1 cellular context compared by ENCODE assay signal in genomic region chr2:85418132-85419008, GRCh38.
TF ChIP-seq lines count a peak whose summit lies in the region.

SH2D6 (plus strand) TSS chr2:85418714; CDS start chr2:85429466, 10,752 bp downstream.

TF ChIP-seq in A549, 52 proteins besides CTCF, POLR2A, EP300 and RAD21 (continued from another document):
- TF ChIP-seq REST (IDR thresholded peaks at IDR 0.05), result no peak
- no peak for TF ChIP-seq KDM1A (IDR thresholded peaks at IDR 0.05; ENCODE audit: low read depth)
- TF ChIP-seq, protein P1, sequence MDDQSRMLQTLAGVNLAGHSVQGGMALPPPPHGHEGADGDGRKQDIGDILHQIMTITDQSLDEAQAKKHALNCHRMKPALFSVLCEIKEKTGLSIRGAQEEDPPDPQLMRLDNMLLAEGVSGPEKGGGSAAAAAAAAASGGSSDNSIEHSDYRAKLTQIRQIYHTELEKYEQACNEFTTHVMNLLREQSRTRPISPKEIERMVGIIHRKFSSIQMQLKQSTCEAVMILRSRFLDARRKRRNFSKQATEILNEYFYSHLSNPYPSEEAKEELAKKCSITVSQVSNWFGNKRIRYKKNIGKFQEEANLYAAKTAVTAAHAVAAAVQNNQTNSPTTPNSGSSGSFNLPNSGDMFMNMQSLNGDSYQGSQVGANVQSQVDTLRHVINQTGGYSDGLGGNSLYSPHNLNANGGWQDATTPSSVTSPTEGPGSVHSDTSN (IDR thresholded peaks at IDR 0.05), result no peak
- TF ChIP-seq NR3C1 (IDR thresholded peaks at IDR 0.05), result no peak
- TF ChIP-seq NPAS2 (CRISPR knock-in tag; IDR thresholded peaks at IDR 0.05; ENCODE audit: borderline replicate concordance), result peak; percentile 63; the same call in 1 of the 2 replicates
- peak; percentile 91 for TF ChIP-seq HOXB13 (CRISPR knock-in tag; IDR thresholded peaks at IDR 0.05; ENCODE audit: low read depth)
- peak; percentile 79; the same call in 1 of the 2 replicates for TF ChIP-seq ZSCAN20 (CRISPR knock-in tag; IDR thresholded peaks at IDR 0.05)
- peak; percentile 90 for TF ChIP-seq MAX (IDR thresholded peaks at IDR 0.05)
- peak; percentile 42; the same call in 1 of the 2 replicates for TF ChIP-seq TFCP2L1 (CRISPR knock-in tag; IDR thresholded peaks at IDR 0.05)
- no peak; the same call in 1 of the 2 replicates for TF ChIP-seq CHD4 (IDR thresholded peaks at IDR 0.05; ENCODE audit: borderline replicate concordance)
- peak; percentile 79; the same call in 1 of the 2 replicates for TF ChIP-seq ATOH8 (CRISPR knock-in tag; IDR thresholded peaks at IDR 0.05; ENCODE audit: low read depth)
- TF ChIP-seq CBX8 (IDR thresholded peaks at IDR 0.05), result no peak
- no peak for TF ChIP-seq ELK1 (IDR thresholded peaks at IDR 0.05; ENCODE audit: low read depth, low read length)
- TF ChIP-seq HMGXB4 (CRISPR knock-in tag; IDR thresholded peaks at IDR 0.05; ENCODE audit: borderline replicate concordance), result no peak
